In the genomic region with DNA sequence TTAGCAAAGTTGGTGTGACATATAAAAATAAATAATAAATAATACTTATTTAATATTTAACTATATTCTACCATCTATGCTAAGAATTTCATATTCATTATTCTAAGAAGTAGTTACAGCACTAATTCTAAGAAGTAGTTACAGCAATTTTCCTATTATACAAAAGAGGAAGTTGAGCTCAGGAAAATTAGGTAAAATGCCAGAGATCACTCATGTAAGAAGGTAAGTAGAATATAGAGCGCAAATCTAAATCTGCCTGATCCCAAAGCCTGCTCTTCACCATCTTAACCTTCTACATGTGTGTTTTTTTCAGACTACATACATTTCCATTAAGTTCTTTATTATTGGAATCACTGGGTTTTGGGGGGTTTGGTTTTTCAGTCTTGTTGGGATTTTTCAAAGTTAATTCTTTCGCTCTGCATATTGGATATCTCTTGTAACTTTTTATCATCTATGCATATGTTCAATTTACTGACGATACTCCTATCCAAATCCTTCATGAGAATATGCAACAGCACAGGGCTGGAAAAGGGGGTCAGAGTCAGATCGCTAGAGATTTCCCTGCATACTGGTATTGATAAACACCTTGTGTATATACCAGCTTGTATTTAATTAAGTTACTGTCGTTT, we compare ENCODE assay signal across 1 cellular context.
TF ChIP-seq lines count a peak whose summit lies in the region.

No MANE protein-coding gene starts in this region.

TF ChIP-seq in K562, 482 proteins besides CTCF, POLR2A, EP300 and RAD21 (continued from another document):
- TF ChIP-seq, protein P1, sequence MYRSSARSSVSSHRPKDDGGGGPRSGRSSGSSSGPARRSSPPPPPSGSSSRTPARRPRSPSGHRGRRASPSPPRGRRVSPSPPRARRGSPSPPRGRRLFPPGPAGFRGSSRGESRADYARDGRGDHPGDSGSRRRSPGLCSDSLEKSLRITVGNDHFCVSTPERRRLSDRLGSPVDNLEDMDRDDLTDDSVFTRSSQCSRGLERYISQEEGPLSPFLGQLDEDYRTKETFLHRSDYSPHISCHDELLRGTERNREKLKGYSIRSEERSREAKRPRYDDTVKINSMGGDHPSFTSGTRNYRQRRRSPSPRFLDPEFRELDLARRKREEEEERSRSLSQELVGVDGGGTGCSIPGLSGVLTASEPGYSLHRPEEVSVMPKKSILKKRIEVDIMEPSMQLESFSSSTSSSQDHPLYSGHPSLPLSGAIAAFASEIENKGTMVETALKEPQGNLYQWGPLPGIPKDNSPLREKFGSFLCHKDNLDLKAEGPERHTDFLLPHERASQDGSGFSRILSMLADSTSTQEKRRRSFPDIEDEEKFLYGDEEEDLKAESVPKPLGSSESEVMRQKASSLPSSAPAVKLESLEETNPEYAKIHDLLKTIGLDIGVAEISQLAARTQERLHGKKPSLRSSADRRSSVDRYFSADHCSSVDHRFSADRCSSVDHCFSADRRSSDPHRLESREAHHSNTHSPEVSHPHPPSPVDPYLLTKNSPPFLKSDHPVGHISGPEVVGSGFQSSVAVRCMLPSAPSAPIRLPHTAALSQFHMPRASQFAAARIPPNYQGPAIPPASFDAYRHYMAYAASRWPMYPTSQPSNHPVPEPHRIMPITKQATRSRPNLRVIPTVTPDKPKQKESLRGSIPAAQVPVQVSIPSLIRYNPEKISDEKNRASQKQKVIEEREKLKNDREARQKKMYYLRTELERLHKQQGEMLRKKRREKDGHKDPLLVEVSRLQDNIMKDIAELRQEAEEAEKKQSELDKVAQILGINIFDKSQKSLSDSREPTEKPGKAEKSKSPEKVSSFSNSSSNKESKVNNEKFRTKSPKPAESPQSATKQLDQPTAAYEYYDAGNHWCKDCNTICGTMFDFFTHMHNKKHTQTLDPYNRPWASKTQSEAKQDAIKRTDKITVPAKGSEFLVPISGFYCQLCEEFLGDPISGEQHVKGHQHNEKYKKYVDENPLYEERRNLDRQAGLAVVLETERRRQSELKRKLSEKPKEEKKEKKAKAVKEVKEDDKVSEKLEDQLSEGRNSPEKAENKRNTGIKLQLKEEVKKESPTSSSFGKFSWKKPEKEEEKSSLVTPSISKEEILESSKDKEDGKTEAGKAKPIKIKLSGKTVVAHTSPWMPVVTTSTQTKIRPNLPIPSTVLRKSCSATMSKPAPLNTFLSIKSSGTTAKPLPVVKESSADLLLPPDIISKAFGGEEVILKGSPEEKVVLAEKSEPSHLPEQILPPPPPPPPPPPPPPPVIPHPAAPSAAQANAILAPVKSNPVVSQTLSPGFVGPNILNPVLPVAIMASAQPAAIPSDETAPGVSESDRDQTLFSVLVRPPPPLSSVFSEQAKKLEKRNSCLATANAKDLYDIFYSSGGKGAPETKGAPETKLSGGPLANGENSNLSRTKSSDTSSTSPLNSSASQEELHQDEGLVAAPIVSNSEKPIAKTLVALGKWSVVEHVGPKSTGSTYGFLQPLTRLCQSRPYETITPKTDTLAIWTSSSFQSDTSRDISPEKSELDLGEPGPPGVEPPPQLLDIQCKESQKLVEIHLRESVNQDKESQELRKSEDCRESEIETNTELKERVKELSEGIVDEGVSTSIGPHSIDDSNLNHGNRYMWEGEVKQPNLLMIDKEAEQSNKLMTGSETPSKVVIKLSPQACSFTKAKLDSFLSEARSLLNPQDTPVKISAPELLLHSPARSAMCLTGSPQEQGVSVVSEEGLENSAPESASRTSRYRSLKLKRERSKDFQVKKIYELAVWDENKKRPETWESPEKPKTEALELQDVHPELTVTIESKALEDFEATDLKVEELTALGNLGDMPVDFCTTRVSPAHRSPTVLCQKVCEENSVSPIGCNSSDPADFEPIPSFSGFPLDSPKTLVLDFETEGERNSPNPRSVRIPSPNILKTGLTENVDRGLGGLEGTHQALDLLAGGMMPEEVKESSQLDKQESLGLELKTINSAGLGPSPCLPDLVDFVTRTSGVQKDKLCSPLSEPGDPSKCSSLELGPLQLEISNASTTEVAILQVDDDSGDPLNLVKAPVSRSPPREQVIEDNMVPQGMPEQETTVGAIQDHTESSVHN (IDR thresholded peaks at IDR 0.05; ENCODE audit: borderline replicate concordance in 1 of 2, low read depth in 1 of 2): peak in 1 of 2 experiments; percentile 27; a peak in 1 of 4 replicates
- TF ChIP-seq SRF (CRISPR knock-in tag; IDR thresholded peaks at IDR 0.05): 0 out of 4 replicates have a peak, but pooled peaks of 1 of the 2 experiments have one; percentile 13
- TF ChIP-seq, protein P2, sequence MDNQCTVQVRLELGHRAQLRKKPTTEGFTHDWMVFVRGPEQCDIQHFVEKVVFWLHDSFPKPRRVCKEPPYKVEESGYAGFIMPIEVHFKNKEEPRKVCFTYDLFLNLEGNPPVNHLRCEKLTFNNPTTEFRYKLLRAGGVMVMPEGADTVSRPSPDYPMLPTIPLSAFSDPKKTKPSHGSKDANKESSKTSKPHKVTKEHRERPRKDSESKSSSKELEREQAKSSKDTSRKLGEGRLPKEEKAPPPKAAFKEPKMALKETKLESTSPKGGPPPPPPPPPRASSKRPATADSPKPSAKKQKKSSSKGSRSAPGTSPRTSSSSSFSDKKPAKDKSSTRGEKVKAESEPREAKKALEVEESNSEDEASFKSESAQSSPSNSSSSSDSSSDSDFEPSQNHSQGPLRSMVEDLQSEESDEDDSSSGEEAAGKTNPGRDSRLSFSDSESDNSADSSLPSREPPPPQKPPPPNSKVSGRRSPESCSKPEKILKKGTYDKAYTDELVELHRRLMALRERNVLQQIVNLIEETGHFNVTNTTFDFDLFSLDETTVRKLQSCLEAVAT (IDR thresholded peaks at IDR 0.05): peak; percentile 46 to 69; a peak in 3 of 4 replicates
- 0 out of 2 replicates have a peak, but pooled peaks have one; percentile 11 for TF ChIP-seq RBFOX2 (IDR thresholded peaks at IDR 0.05; ENCODE audit: low read depth, low read length)
- TF ChIP-seq CC2D1A (IDR thresholded peaks at IDR 0.05): no peak
- no peak for TF ChIP-seq STAG1 (CRISPR knock-in tag; IDR thresholded peaks at IDR 0.05; ENCODE audit: borderline replicate concordance)
- TF ChIP-seq, protein P3, sequence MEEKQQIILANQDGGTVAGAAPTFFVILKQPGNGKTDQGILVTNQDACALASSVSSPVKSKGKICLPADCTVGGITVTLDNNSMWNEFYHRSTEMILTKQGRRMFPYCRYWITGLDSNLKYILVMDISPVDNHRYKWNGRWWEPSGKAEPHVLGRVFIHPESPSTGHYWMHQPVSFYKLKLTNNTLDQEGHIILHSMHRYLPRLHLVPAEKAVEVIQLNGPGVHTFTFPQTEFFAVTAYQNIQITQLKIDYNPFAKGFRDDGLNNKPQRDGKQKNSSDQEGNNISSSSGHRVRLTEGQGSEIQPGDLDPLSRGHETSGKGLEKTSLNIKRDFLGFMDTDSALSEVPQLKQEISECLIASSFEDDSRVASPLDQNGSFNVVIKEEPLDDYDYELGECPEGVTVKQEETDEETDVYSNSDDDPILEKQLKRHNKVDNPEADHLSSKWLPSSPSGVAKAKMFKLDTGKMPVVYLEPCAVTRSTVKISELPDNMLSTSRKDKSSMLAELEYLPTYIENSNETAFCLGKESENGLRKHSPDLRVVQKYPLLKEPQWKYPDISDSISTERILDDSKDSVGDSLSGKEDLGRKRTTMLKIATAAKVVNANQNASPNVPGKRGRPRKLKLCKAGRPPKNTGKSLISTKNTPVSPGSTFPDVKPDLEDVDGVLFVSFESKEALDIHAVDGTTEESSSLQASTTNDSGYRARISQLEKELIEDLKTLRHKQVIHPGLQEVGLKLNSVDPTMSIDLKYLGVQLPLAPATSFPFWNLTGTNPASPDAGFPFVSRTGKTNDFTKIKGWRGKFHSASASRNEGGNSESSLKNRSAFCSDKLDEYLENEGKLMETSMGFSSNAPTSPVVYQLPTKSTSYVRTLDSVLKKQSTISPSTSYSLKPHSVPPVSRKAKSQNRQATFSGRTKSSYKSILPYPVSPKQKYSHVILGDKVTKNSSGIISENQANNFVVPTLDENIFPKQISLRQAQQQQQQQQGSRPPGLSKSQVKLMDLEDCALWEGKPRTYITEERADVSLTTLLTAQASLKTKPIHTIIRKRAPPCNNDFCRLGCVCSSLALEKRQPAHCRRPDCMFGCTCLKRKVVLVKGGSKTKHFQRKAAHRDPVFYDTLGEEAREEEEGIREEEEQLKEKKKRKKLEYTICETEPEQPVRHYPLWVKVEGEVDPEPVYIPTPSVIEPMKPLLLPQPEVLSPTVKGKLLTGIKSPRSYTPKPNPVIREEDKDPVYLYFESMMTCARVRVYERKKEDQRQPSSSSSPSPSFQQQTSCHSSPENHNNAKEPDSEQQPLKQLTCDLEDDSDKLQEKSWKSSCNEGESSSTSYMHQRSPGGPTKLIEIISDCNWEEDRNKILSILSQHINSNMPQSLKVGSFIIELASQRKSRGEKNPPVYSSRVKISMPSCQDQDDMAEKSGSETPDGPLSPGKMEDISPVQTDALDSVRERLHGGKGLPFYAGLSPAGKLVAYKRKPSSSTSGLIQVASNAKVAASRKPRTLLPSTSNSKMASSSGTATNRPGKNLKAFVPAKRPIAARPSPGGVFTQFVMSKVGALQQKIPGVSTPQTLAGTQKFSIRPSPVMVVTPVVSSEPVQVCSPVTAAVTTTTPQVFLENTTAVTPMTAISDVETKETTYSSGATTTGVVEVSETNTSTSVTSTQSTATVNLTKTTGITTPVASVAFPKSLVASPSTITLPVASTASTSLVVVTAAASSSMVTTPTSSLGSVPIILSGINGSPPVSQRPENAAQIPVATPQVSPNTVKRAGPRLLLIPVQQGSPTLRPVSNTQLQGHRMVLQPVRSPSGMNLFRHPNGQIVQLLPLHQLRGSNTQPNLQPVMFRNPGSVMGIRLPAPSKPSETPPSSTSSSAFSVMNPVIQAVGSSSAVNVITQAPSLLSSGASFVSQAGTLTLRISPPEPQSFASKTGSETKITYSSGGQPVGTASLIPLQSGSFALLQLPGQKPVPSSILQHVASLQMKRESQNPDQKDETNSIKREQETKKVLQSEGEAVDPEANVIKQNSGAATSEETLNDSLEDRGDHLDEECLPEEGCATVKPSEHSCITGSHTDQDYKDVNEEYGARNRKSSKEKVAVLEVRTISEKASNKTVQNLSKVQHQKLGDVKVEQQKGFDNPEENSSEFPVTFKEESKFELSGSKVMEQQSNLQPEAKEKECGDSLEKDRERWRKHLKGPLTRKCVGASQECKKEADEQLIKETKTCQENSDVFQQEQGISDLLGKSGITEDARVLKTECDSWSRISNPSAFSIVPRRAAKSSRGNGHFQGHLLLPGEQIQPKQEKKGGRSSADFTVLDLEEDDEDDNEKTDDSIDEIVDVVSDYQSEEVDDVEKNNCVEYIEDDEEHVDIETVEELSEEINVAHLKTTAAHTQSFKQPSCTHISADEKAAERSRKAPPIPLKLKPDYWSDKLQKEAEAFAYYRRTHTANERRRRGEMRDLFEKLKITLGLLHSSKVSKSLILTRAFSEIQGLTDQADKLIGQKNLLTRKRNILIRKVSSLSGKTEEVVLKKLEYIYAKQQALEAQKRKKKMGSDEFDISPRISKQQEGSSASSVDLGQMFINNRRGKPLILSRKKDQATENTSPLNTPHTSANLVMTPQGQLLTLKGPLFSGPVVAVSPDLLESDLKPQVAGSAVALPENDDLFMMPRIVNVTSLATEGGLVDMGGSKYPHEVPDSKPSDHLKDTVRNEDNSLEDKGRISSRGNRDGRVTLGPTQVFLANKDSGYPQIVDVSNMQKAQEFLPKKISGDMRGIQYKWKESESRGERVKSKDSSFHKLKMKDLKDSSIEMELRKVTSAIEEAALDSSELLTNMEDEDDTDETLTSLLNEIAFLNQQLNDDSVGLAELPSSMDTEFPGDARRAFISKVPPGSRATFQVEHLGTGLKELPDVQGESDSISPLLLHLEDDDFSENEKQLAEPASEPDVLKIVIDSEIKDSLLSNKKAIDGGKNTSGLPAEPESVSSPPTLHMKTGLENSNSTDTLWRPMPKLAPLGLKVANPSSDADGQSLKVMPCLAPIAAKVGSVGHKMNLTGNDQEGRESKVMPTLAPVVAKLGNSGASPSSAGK (IDR thresholded peaks at IDR 0.05): no peak
- TF ChIP-seq ZNF589 (CRISPR knock-in tag; IDR thresholded peaks at IDR 0.05; ENCODE audit: low read depth): 0 out of 2 replicates have a peak, but pooled peaks have one; percentile 6
- TF ChIP-seq YBX1 (IDR thresholded peaks at IDR 0.05): no peak
- 0 out of 2 replicates have a peak, but pooled peaks have one; percentile 17 for TF ChIP-seq L3MBTL2 (IDR thresholded peaks at IDR 0.05)
- TF ChIP-seq, protein P4, sequence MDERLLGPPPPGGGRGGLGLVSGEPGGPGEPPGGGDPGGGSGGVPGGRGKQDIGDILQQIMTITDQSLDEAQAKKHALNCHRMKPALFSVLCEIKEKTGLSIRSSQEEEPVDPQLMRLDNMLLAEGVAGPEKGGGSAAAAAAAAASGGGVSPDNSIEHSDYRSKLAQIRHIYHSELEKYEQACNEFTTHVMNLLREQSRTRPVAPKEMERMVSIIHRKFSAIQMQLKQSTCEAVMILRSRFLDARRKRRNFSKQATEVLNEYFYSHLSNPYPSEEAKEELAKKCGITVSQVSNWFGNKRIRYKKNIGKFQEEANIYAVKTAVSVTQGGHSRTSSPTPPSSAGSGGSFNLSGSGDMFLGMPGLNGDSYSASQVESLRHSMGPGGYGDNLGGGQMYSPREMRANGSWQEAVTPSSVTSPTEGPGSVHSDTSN (CRISPR knock-in tag; IDR thresholded peaks at IDR 0.05; ENCODE audit: low read depth): no peak
- TF ChIP-seq, protein P4 (tag; conservative IDR thresholded peaks at IDR 0.05; ENCODE audit: low read depth): no peak
- peak; percentile 84 for TF ChIP-seq POLR2H (tag; IDR thresholded peaks at IDR 0.05; ENCODE audit: low read depth)
- TF ChIP-seq TAF9B (IDR thresholded peaks at IDR 0.05; ENCODE audit: partially characterized antibody): peak; percentile 36
- TF ChIP-seq CXXC5 (CRISPR knock-in tag; IDR thresholded peaks at IDR 0.05): no peak
- no peak for TF ChIP-seq HLTF (IDR thresholded peaks at IDR 0.05)
- TF ChIP-seq EGR1 (conservative IDR thresholded peaks at IDR 0.05): no peak
- TF ChIP-seq, protein P5, sequence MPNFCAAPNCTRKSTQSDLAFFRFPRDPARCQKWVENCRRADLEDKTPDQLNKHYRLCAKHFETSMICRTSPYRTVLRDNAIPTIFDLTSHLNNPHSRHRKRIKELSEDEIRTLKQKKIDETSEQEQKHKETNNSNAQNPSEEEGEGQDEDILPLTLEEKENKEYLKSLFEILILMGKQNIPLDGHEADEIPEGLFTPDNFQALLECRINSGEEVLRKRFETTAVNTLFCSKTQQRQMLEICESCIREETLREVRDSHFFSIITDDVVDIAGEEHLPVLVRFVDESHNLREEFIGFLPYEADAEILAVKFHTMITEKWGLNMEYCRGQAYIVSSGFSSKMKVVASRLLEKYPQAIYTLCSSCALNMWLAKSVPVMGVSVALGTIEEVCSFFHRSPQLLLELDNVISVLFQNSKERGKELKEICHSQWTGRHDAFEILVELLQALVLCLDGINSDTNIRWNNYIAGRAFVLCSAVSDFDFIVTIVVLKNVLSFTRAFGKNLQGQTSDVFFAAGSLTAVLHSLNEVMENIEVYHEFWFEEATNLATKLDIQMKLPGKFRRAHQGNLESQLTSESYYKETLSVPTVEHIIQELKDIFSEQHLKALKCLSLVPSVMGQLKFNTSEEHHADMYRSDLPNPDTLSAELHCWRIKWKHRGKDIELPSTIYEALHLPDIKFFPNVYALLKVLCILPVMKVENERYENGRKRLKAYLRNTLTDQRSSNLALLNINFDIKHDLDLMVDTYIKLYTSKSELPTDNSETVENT (CRISPR knock-in tag; IDR thresholded peaks at IDR 0.05): no peak
- TF ChIP-seq RBM22 (IDR thresholded peaks at IDR 0.05; ENCODE audit: low read depth, low read length, poor library complexity, severe bottlenecking): no peak
